Comparison of ENCODE assay signal across 10 cellular contexts in genomic region chr2:60439219-60439974, GRCh38.
DNase-seq lines count a peak whose midpoint lies in the region; ATAC-seq, FAIRE-seq and TF ChIP-seq lines count a peak whose summit lies in the region.
"Had no signal": no experiment of that assay in that cellular context is flagged by ENCODE, and none has a peak within 500 bp of the region (broad histone marks: within the 10 kb centered on the region; RNA-seq: fewer than 3 reads in every experiment).

No MANE protein-coding gene starts in this region.

- 2% methylated on average over 16 of the region's 20 CpGs for WGBS in K562 (ENCODE audit: insufficient coverage, low coverage, missing lambda C conversion rate)

- no peak for TF ChIP-seq EP300 in K562 (IDR thresholded peaks at IDR 0.05; ENCODE audit: low read length)

- 0 out of 4 replicates have a peak overlapping the region, but pooled peaks of 1 of the 2 experiments have one; percentile 17 for H3K9ac ChIP-seq in K562 (ENCODE audit: insufficient read depth in 1 of 2, low read depth in 2 of 2, low read length in 2 of 2)

- no peak for TF ChIP-seq POLR2A in K562 (conservative IDR thresholded peaks at IDR 0.05)

- H2AFZ ChIP-seq in K562 (ENCODE audit: low read depth, low read length), result peak overlapping the region; percentile 32; the same call in 1 of the 2 replicates

- H3K4me1 ChIP-seq in K562 (replicated peaks in 1 of 2; ENCODE audit: control insufficient read depth in 2 of 2, insufficient read depth in 2 of 2, low read length in 2 of 2), result peaks cover 0 to 3% of the 10 kb centered on the region in 2 experiments; a peak in 2 of 5 replicates
- no peaks in the 10 kb centered on the region for H3K4me1 ChIP-seq in naive thymus-derived CD4-positive, alpha-beta T cell (ENCODE audit: control insufficient read depth in 2 of 2, insufficient read depth in 2 of 2, low read length in 2 of 2)
- H3K4me1 ChIP-seq: SJSA1 had no signal

- H3K27ac Mint-ChIP-seq in naive thymus-derived CD4-positive, alpha-beta T cell, result no peak overlapping the region

- H3K79me2 ChIP-seq in K562 (ENCODE audit: control insufficient read depth, insufficient read depth, low read length), result no peaks in the 10 kb centered on the region

- no peaks in the 10 kb centered on the region; a peak in 1 of 5 replicates for H3K27me3 ChIP-seq in K562 (ENCODE audit: control insufficient read depth in 2 of 2, insufficient read depth in 2 of 2, low read length in 2 of 2)
- no peaks in the 10 kb centered on the region for H3K27me3 ChIP-seq in naive thymus-derived CD4-positive, alpha-beta T cell (ENCODE audit: control insufficient read depth in 2 of 2, insufficient read depth in 2 of 2, low read length in 2 of 2)
- H3K27me3 ChIP-seq: gastrocnemius medialis, SJSA1 had no signal

- ATAC-seq in GM21515 (IDR thresholded peaks at IDR 0.05; ENCODE audit: unreplicated experiment) (peak; percentile 97), HG03565 (IDR thresholded peaks at IDR 0.05; ENCODE audit: unreplicated experiment) (peak; percentile 98), K562 (peak; percentile 89)
- peak; percentile 92 for ATAC-seq in naive thymus-derived CD4-positive, alpha-beta T cell
- ATAC-seq: gastrocnemius medialis had no signal

- CTCF ChIA-PET in K562 (lab: Yijun Ruan, JAX; ENCODE audit: low intra/inter-chr PET ratio), result interaction anchor here (0.6 kb wide), 1 partner anchor 34 kb away, joined by 6 read pairs; no protein-coding TSS in a partner anchor
- CTCF ChIA-PET in naive thymus-derived CD4-positive, alpha-beta T cell (lab: Charles Lee), result no interaction called here

- TF ChIP-seq CTCF in GM12872 (IDR thresholded peaks at IDR 0.05; ENCODE audit: insufficient read depth, low read depth, low read length) (peak; percentile 92), K562 (IDR thresholded peaks at IDR 0.05 in 2 of 3, conservative IDR thresholded peaks at IDR 0.05 in 1 of 3; ENCODE audit: insufficient read depth in 2 of 3, low read depth in 1 of 3, low read length in 3 of 3) (peak; percentile 19 to 45 (median 38); a peak in 3 of 6 replicates)

- no peak overlapping the region for H3K4me3 Mint-ChIP-seq in naive thymus-derived CD4-positive, alpha-beta T cell

- intact Hi-C loops in K562 (cut with micrococcal nuclease), result no loop called here
- intact Hi-C loops in naive thymus-derived CD4-positive, alpha-beta T cell (cut with micrococcal nuclease), result no loop called here

- H3K9me3 Mint-ChIP-seq in naive thymus-derived CD4-positive, alpha-beta T cell, result no peaks in the 10 kb centered on the region

- H3K27ac ChIP-seq in K562 (ENCODE audit: extremely low read depth, low read depth, low read length), result no peak overlapping the region
- H3K27ac ChIP-seq in naive thymus-derived CD4-positive, alpha-beta T cell (ENCODE audit: low read depth, low read length), result no peak overlapping the region
- H3K27ac ChIP-seq: gastrocnemius medialis, SJSA1 had no signal

- POLR2A ChIA-PET in K562 (lab: Yijun Ruan, JAX), result interaction anchor here (0.5 to 1.4 kb wide), 3 partner anchors 9 to 117 kb away, joined by 3 to 5 read pairs (median 3); no protein-coding TSS in a partner anchor
- POLR2A ChIA-PET in naive thymus-derived CD4-positive, alpha-beta T cell (lab: Charles Lee), result no interaction called here

- DNase-seq in K562 (ENCODE audit: extremely low read depth in 1 of 4, low spot score in 3 of 4) (peak; percentile 13 to 27 (median 24)), dermis blood vessel endothelial cell (no peak), HuH-7.5 (ENCODE audit: low spot score) (no peak), ecto neural progenitor cell (ENCODE audit: low spot score) (no peak)
- DNase-seq in naive thymus-derived CD4-positive, alpha-beta T cell, result no peak

- no peaks in the 10 kb centered on the region for H3K36me3 Mint-ChIP-seq in naive thymus-derived CD4-positive, alpha-beta T cell

- in situ Hi-C loops in K562 (cut with MboI), result no loop called here

- H3K9me3 ChIP-seq in K562 (replicated peaks; ENCODE audit: control insufficient read depth, insufficient read depth, low read depth, low read length), result no peaks in the 10 kb centered on the region
- H3K9me3 ChIP-seq in naive thymus-derived CD4-positive, alpha-beta T cell (ENCODE audit: control insufficient read depth in 2 of 3, low read length in 3 of 3), result no peaks in the 10 kb centered on the region
- H3K9me3 ChIP-seq: gastrocnemius medialis, SJSA1 had no signal

- no peak for TF ChIP-seq RAD21 in K562 (CRISPR knock-in tag; conservative IDR thresholded peaks at IDR 0.05 in 1 of 2, IDR thresholded peaks at IDR 0.05 in 1 of 2)

- peaks cover 0 to 18% (median 13%) of the 10 kb centered on the region in 5 donors for H3K27me3 Mint-ChIP-seq in naive thymus-derived CD4-positive, alpha-beta T cell

- H3K4me2 ChIP-seq in K562 (ENCODE audit: insufficient read depth, low read length), result no peak overlapping the region

- H3K4me1 Mint-ChIP-seq in naive thymus-derived CD4-positive, alpha-beta T cell, result peaks cover 0 to 4% (median 0%) of the 10 kb centered on the region in 7 donors

- FAIRE-seq in K562 (lab: Jason Lieb, UNC), result no peak

- BruUV-seq in K562 (replicated peaks; lab: Mats Ljungman, UMichigan), result no TSS peak

- no peak overlapping the region for H3K4me3 ChIP-seq in K562
- H3K4me3 ChIP-seq in naive thymus-derived CD4-positive, alpha-beta T cell (ENCODE audit: low read length), result no peak overlapping the region
- H3K4me3 ChIP-seq: gastrocnemius medialis, SJSA1 had no signal

- H4K20me1 ChIP-seq in K562 (replicated peaks; ENCODE audit: control insufficient read depth, insufficient read depth, low read length), result peaks cover 4% of the 10 kb centered on the region; the same call in 1 of the 2 replicates

- no peaks in the 10 kb centered on the region for H3K9me1 ChIP-seq in K562 (ENCODE audit: control insufficient read depth, insufficient read depth, low read length)

- no peaks in the 10 kb centered on the region for H3K36me3 ChIP-seq in K562 (ENCODE audit: control insufficient read depth, insufficient read depth, low read length)
- no peaks in the 10 kb centered on the region for H3K36me3 ChIP-seq in naive thymus-derived CD4-positive, alpha-beta T cell (ENCODE audit: control insufficient read depth in 2 of 3, insufficient read depth in 3 of 3, low read length in 3 of 3)
- H3K36me3 ChIP-seq: gastrocnemius medialis, SJSA1 had no signal

TF ChIP-seq in K562, 482 proteins besides CTCF, POLR2A, EP300 and RAD21:
- TF ChIP-seq ADNP (tag; IDR thresholded peaks at IDR 0.05) (no peak), STAT5A (IDR thresholded peaks at IDR 0.05; ENCODE audit: borderline replicate concordance, low read length) (no peak), ZBTB7A (IDR thresholded peaks at IDR 0.05; ENCODE audit: borderline replicate concordance, control insufficient read depth, low read depth, low read length) (0 out of 2 replicates have a peak, but pooled peaks have one; percentile 31), E2F1 (CRISPR knock-in tag; IDR thresholded peaks at IDR 0.05) (no peak), ZNF316 (IDR thresholded peaks at IDR 0.05) (no peak), ETV1 (tag; conservative IDR thresholded peaks at IDR 0.05; ENCODE audit: low read depth) (0 out of 2 replicates have a peak, but pooled peaks have one; percentile 35), SPI1 (IDR thresholded peaks at IDR 0.05; ENCODE audit: borderline replicate concordance, low read depth, low read length) (peak; percentile 95), TAF15 (IDR thresholded peaks at IDR 0.05; ENCODE audit: low read depth, low read length) (no peak), RBM22 (IDR thresholded peaks at IDR 0.05; ENCODE audit: low read depth, low read length, poor library complexity, severe bottlenecking) (no peak)

Comparison
In these comparisons a context has a peak if more than half of its experiments do, and no peak if none do; other contexts are left out.
1. DNase-seq: peak in K562 (4 of 4); none in naive thymus-derived CD4-positive, alpha-beta T cell (0 of 9), dermis blood vessel endothelial cell (single experiment), HuH-7.5 (single experiment) and ecto neural progenitor cell (single experiment).
2. Peak in every context shown above with its lines, with median percentiles within 50 percentile points of each other: ATAC-seq.